Comparison of ENCODE assay signal across 23 cellular contexts in the genomic region with DNA sequence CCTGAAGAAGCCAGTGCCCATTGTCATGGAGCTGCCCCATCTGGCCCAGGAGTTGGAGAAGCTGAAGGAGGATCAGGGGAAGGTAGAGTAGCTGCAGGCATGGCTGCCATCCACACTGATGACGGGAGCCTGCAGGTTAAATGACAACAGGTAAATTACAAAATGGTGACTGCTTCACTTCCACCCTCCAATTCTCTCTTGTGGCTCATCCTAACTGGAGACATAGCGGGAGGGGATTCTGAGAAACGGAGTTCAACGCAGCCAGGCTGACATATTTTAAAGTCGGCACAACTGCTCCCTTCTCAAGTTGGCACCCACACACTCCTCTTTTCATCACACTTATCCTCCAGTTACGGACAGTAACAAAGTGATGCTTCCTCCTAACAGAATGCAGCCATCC.
DNase-seq lines count a peak whose midpoint lies in the region; ATAC-seq, FAIRE-seq and TF ChIP-seq lines count a peak whose summit lies in the region.
"Had no signal": no experiment of that assay in that cellular context is flagged by ENCODE, and none has a peak within 500 bp of the region (broad histone marks: within the 10 kb centered on the region; RNA-seq: fewer than 3 reads in every experiment).

No MANE protein-coding gene starts in this region.

- no peaks in the 10 kb centered on the region for H3K27me3 ChIP-seq in K562 (ENCODE audit: control insufficient read depth in 2 of 2, insufficient read depth in 2 of 2, low read length in 2 of 2)
- no peaks in the 10 kb centered on the region for H3K27me3 ChIP-seq in neutrophil
- H3K27me3 ChIP-seq in transverse colon, result no peaks in the 10 kb centered on the region
- H3K27me3 ChIP-seq: BLaER1 treated with 17β-estradiol and CSF1 and Interleukin-3, amounts not matched to agents 10 nM and 100 nM had no signal

- POLR2A ChIA-PET in HEK293 (lab: Yijun Ruan, JAX), result no interaction called here
- POLR2A ChIA-PET in K562 (lab: Yijun Ruan, JAX), result no interaction called here

- H3K4me3 ChIP-seq in HEK293 (ENCODE audit: low read depth, low read length), result no peak overlapping the region
- no peak overlapping the region for H3K4me3 ChIP-seq in K562
- no peak overlapping the region for H3K4me3 ChIP-seq in neutrophil (ENCODE audit: low read depth in 1 of 2, low read length in 1 of 2)
- no peak overlapping the region for H3K4me3 ChIP-seq in transverse colon
- H3K4me3 ChIP-seq: A549; BLaER1 treated with 17β-estradiol and CSF1 and Interleukin-3, amounts not matched to agents 10 nM and 100 nM had no signal

- H3K27me3 Mint-ChIP-seq in activated T-cell treated with anti-CD3 and anti-CD28 coated beads, Interleukin-2, amount 50 U/mL, for 24 hours, result no peaks in the 10 kb centered on the region
- H3K27me3 Mint-ChIP-seq in activated T-cell treated with anti-CD3 and anti-CD28 coated beads, Interleukin-2, amount 50 U/mL, for 4 hours (ENCODE audit: low read depth), result no peaks in the 10 kb centered on the region
- H3K27me3 Mint-ChIP-seq: B cell; CD4-positive, alpha-beta T cell had no signal

- no peak for FAIRE-seq in K562 (lab: Jason Lieb, UNC)
- FAIRE-seq: A549, D721Med, G401.6, GM12891, GM19239 had no signal

- no peaks in the 10 kb centered on the region for H3K9me1 ChIP-seq in K562 (ENCODE audit: control insufficient read depth, insufficient read depth, low read length)

- WGBS in K562 (ENCODE audit: insufficient coverage, low coverage, missing lambda C conversion rate), result 62% methylated on average over 6 of the region's 6 CpGs
- 95 to 96% methylated on average over 6 of the region's 6 CpGs for WGBS in transverse colon (ENCODE audit: low coverage in 1 of 2), 2 donors

- H3K4me1 ChIP-seq in HEK293 (ENCODE audit: control insufficient read depth, insufficient read depth, low read length), result no peaks in the 10 kb centered on the region
- peaks cover 0 to 7% of the 10 kb centered on the region in 2 experiments; a peak in 1 of 5 replicates for H3K4me1 ChIP-seq in K562 (replicated peaks in 1 of 2; ENCODE audit: control insufficient read depth in 2 of 2, insufficient read depth in 2 of 2, low read length in 2 of 2)
- H3K4me1 ChIP-seq in neutrophil (ENCODE audit: control insufficient read depth in 1 of 2, insufficient read depth in 1 of 2, low read depth in 1 of 2, low read length in 1 of 2), result peaks cover 25 to 31% of the 10 kb centered on the region in 2 experiments
- H3K4me1 ChIP-seq in transverse colon, result no peaks in the 10 kb centered on the region
- H3K4me1 ChIP-seq: A549, Caco-2 had no signal

- H4K20me1 ChIP-seq in K562 (replicated peaks; ENCODE audit: control insufficient read depth, insufficient read depth, low read length), result no peaks in the 10 kb centered on the region
- H4K20me1 ChIP-seq: BLaER1 treated with 17β-estradiol and CSF1 and Interleukin-3, amounts not matched to agents 10 nM and 100 nM had no signal

- TF ChIP-seq RAD21 in K562 (CRISPR knock-in tag; conservative IDR thresholded peaks at IDR 0.05 in 1 of 2, IDR thresholded peaks at IDR 0.05 in 1 of 2), result no peak

- no peaks in the 10 kb centered on the region for H3K36me3 ChIP-seq in HEK293 (ENCODE audit: control insufficient read depth in 2 of 2, insufficient read depth in 1 of 2, low read length in 2 of 2)
- no peaks in the 10 kb centered on the region for H3K36me3 ChIP-seq in K562 (ENCODE audit: control insufficient read depth, insufficient read depth, low read length)
- no peaks in the 10 kb centered on the region for H3K36me3 ChIP-seq in neutrophil
- H3K36me3 ChIP-seq in transverse colon, result no peaks in the 10 kb centered on the region
- H3K36me3 ChIP-seq: BLaER1 treated with 17β-estradiol and CSF1 and Interleukin-3, amounts not matched to agents 10 nM and 100 nM had no signal

- intact Hi-C loops in K562 (cut with micrococcal nuclease), result no loop called here
- intact Hi-C loops in transverse colon (cut with DNase I; ENCODE audit: low total_unique reads), result no loop called here

- no peak overlapping the region for H3K9ac ChIP-seq in K562 (ENCODE audit: insufficient read depth in 1 of 2, low read depth in 2 of 2, low read length in 2 of 2)
- H3K9ac ChIP-seq: BLaER1 treated with 17β-estradiol and CSF1 and Interleukin-3, amounts not matched to agents 10 nM and 100 nM had no signal

- peak; percentile 13 for DNase-seq in activated T-cell treated with anti-CD3 and anti-CD28 coated beads, Interleukin-2, amount 50 U/mL, for 24 hours
- no peak for DNase-seq in activated T-cell treated with anti-CD3 and anti-CD28 coated beads, Interleukin-2, amount 50 U/mL, for 4 hours
- DNase-seq in K562 (ENCODE audit: extremely low read depth in 1 of 4, low spot score in 3 of 4), result no peak
- DNase-seq in transverse colon, result no peak
- DNase-seq: AML-193; Caco-2; Calu3; CD4-positive, alpha-beta T cell; CD8-positive, alpha-beta T cell; DMS79 treated with DMSO at 0.1 percent for 48 hours; GF-D8 had no signal

- no TSS peak for BruUV-seq in K562 (replicated peaks; lab: Mats Ljungman, UMichigan)

- H3K9me3 ChIP-seq in HEK293 (ENCODE audit: control insufficient read depth, insufficient read depth, low read depth, low read length) (no peaks in the 10 kb centered on the region), K562 (replicated peaks; ENCODE audit: control insufficient read depth, insufficient read depth, low read depth, low read length) (no peaks in the 10 kb centered on the region), neutrophil (no peaks in the 10 kb centered on the region), transverse colon (no peaks in the 10 kb centered on the region)
- H3K9me3 ChIP-seq: A549; BLaER1 treated with 17β-estradiol and CSF1 and Interleukin-3, amounts not matched to agents 10 nM and 100 nM; Caco-2 had no signal

- H3K9me3 Mint-ChIP-seq in activated T-cell treated with anti-CD3 and anti-CD28 coated beads, Interleukin-2, amount 50 U/mL, for 24 hours, result no peaks in the 10 kb centered on the region
- H3K9me3 Mint-ChIP-seq in activated T-cell treated with anti-CD3 and anti-CD28 coated beads, Interleukin-2, amount 50 U/mL, for 4 hours, result no peaks in the 10 kb centered on the region
- H3K9me3 Mint-ChIP-seq: CD4-positive, alpha-beta T cell; CD8-positive, alpha-beta T cell had no signal

- H3K4me3 Mint-ChIP-seq in activated T-cell treated with anti-CD3 and anti-CD28 coated beads, Interleukin-2, amount 50 U/mL, for 24 hours, result no peak overlapping the region
- no peak overlapping the region for H3K4me3 Mint-ChIP-seq in activated T-cell treated with anti-CD3 and anti-CD28 coated beads, Interleukin-2, amount 50 U/mL, for 4 hours
- H3K4me3 Mint-ChIP-seq: B cell; CD4-positive, alpha-beta T cell; CD8-positive, alpha-beta T cell had no signal

- H3K79me2 ChIP-seq in K562 (ENCODE audit: control insufficient read depth, insufficient read depth, low read length), result no peaks in the 10 kb centered on the region

- no peaks in the 10 kb centered on the region for H3K4me1 Mint-ChIP-seq in activated T-cell treated with anti-CD3 and anti-CD28 coated beads, Interleukin-2, amount 50 U/mL, for 24 hours (ENCODE audit: low read depth)
- H3K4me1 Mint-ChIP-seq in activated T-cell treated with anti-CD3 and anti-CD28 coated beads, Interleukin-2, amount 50 U/mL, for 4 hours (ENCODE audit: low read depth), result no peaks in the 10 kb centered on the region

- in situ Hi-C loops in K562 (cut with MboI) (no loop called here), transverse colon (cut with MboI; ENCODE audit: low pct_ligation_motif_present in 1 of 4, low pct_unique_long_range_greater_than_20kb in 1 of 4, low sequenced_read_pairs in 3 of 4) (no loop called here)

- peak overlapping the region; percentile 29; the same call in 1 of the 2 replicates for H2AFZ ChIP-seq in K562 (ENCODE audit: low read depth, low read length)

- H3K36me3 Mint-ChIP-seq in activated T-cell treated with anti-CD3 and anti-CD28 coated beads, Interleukin-2, amount 50 U/mL, for 24 hours (ENCODE audit: low read depth), result no peaks in the 10 kb centered on the region
- H3K36me3 Mint-ChIP-seq in activated T-cell treated with anti-CD3 and anti-CD28 coated beads, Interleukin-2, amount 50 U/mL, for 4 hours (ENCODE audit: insufficient read depth), result no peaks in the 10 kb centered on the region
- H3K36me3 Mint-ChIP-seq: CD8-positive, alpha-beta T cell had no signal

- CTCF ChIA-PET in HEK293 (lab: Yijun Ruan, JAX) (interaction anchor here (0.7 kb wide), 1 partner anchor 12 kb away, joined by 3 read pairs; no protein-coding TSS in a partner anchor), K562 (lab: Yijun Ruan, JAX; ENCODE audit: low intra/inter-chr PET ratio) (no interaction called here)

- no peak for TF ChIP-seq CTCF in HEK293 (tag by site-specific recombination; IDR thresholded peaks at IDR 0.05)
- TF ChIP-seq CTCF in K562 (IDR thresholded peaks at IDR 0.05 in 2 of 3, conservative IDR thresholded peaks at IDR 0.05 in 1 of 3; ENCODE audit: insufficient read depth in 2 of 3, low read depth in 1 of 3, low read length in 3 of 3), result no peak
- TF ChIP-seq CTCF in neutrophil (IDR thresholded peaks at IDR 0.05), result no peak
- TF ChIP-seq CTCF in transverse colon (IDR thresholded peaks at IDR 0.05), result no peak

- TF ChIP-seq EP300 in K562 (IDR thresholded peaks at IDR 0.05; ENCODE audit: low read length) (no peak), transverse colon (IDR thresholded peaks at IDR 0.05; ENCODE audit: low read depth) (no peak)

- ATAC-seq in activated T-cell treated with anti-CD3 and anti-CD28 coated beads, Interleukin-2, amount 50 U/mL, for 4 hours, result no peak
- ATAC-seq in K562 (no peak), HG03439 (IDR thresholded peaks at IDR 0.05; ENCODE audit: unreplicated experiment) (no peak)
- ATAC-seq: A549; CD8-positive, alpha-beta T cell had no signal

- no peak overlapping the region for H3K4me2 ChIP-seq in K562 (ENCODE audit: insufficient read depth, low read length)
- H3K4me2 ChIP-seq: A549 had no signal

- no peak for TF ChIP-seq POLR2A in K562 (conservative IDR thresholded peaks at IDR 0.05)
- TF ChIP-seq POLR2A in transverse colon (IDR thresholded peaks at IDR 0.05), result no peak

- H3K27ac ChIP-seq in HEK293 (ENCODE audit: extremely low read depth, low read depth, low read length), result no peak overlapping the region
- H3K27ac ChIP-seq in K562 (ENCODE audit: extremely low read depth, low read depth, low read length), result no peak overlapping the region
- peak overlapping the region; percentile 66 for H3K27ac ChIP-seq in neutrophil
- H3K27ac ChIP-seq in transverse colon, result no peak overlapping the region
- H3K27ac ChIP-seq: 22Rv1; A549; BLaER1 treated with 17β-estradiol and CSF1 and Interleukin-3, amounts not matched to agents 10 nM and 100 nM; C4-2B had no signal

- H3K27ac Mint-ChIP-seq in activated T-cell treated with anti-CD3 and anti-CD28 coated beads, Interleukin-2, amount 50 U/mL, for 24 hours, result no peak overlapping the region
- H3K27ac Mint-ChIP-seq: B cell; CD4-positive, alpha-beta T cell; CD8-positive, alpha-beta T cell had no signal

TF ChIP-seq in HEK293, 187 proteins besides CTCF, POLR2A, EP300 and RAD21 (continues in another document):
- TF ChIP-seq ZNF23 (tag by site-specific recombination; IDR thresholded peaks at IDR 0.05; ENCODE audit: borderline replicate concordance) (no peak), ZNF394 (tag by site-specific recombination; IDR thresholded peaks at IDR 0.05; ENCODE audit: borderline replicate concordance) (0 out of 2 replicates have a peak, but pooled peaks have one; percentile 19)

TF ChIP-seq in K562, 482 proteins besides CTCF, POLR2A, EP300 and RAD21 (continues in another document):
- TF ChIP-seq TEAD4 (IDR thresholded peaks at IDR 0.05; ENCODE audit: low read length) (no peak), TEAD4 (CRISPR knock-in tag; IDR thresholded peaks at IDR 0.05; ENCODE audit: borderline replicate concordance) (peak; percentile 76)
